16 cellular contexts compared by ENCODE assay signal in the genomic region with DNA sequence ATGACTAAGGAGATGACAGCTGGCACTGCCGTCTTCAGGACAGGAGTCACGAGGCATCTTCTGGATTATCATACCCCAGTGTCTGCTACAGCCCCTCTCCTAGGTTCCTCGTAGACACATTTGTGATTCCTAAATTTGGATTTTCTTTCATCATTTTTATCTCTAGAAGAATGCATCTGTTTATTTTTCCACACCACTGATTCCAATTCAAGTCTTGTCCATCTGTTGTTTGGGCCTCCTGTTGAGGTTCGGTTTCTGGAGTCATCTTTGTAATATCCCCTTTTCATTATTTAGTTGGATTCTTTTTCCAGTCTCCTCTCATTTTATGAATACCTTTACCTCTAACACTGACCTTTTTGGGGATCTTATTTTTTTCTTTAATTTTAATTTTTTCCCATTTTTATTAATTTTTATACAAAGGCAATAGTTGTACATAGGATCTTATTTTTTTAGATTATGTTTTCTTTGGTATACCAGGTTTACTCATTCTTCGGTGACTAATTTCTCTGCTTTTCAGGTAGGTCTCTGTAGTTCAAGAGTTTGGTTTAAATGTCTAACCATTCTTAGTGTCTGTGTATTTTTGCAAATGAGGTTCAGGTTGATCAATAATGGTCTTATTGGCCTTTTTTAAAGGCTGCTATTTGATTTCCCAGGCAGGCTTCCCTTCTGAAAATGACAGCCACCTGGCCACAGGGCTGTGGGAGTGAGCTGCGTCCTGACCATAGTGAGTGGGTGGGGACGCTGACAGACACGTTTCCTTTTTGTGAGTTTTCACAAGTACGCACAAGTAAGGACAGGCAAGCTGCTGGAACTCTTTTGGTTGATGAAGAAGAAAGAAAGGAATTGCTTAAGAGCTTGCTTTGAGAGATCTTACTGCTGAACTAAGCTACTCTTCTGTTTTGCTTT. TPM values are rescaled to one million over a fixed set of nuclear protein-coding genes. Genes with fewer than 3 reads are reported as not detected.
DNase-seq lines count a peak whose midpoint lies in the region; ATAC-seq and TF ChIP-seq lines count a peak whose summit lies in the region.
"Had no signal": no experiment of that assay in that cellular context is flagged by ENCODE, and none has a peak within 500 bp of the region (broad histone marks: within the 10 kb centered on the region; RNA-seq: fewer than 3 reads in every experiment).

No MANE protein-coding gene starts in this region.

- no peaks in the 10 kb centered on the region for H3K9me2 ChIP-seq in MM.1S (replicated peaks; ENCODE audit: insufficient read depth, low read length)

- no peaks in the 10 kb centered on the region for H3K27me3 Mint-ChIP-seq in activated CD4-positive, alpha-beta T cell treated with anti-CD3 and anti-CD28 coated beads for 36 hours
- H3K27me3 Mint-ChIP-seq in activated CD4-positive, alpha-beta T cell treated with anti-CD3 and anti-CD28 coated beads, Interleukin-2, amount 10 ng/mL, durations not matched to agents 24 days and 14 days: no peaks in the 10 kb centered on the region
- no peaks in the 10 kb centered on the region for H3K27me3 Mint-ChIP-seq in memory B cell

- H3K27ac Mint-ChIP-seq in activated CD4-positive, alpha-beta T cell treated with anti-CD3 and anti-CD28 coated beads for 36 hours: no peak overlapping the region
- H3K27ac Mint-ChIP-seq in activated CD4-positive, alpha-beta T cell treated with anti-CD3 and anti-CD28 coated beads, Interleukin-2, amount 10 ng/mL, durations not matched to agents 24 days and 14 days: no peak overlapping the region
- H3K27ac Mint-ChIP-seq in memory B cell: no peak overlapping the region
- H3K27ac Mint-ChIP-seq: activated naive CD4-positive, alpha-beta T cell treated with anti-CD3 and anti-CD28 coated beads for 36 hours had no signal

- DNase-seq in activated CD4-positive, alpha-beta T cell treated with anti-CD3 and anti-CD28 coated beads for 36 hours: peak; percentile 38
- no peak for DNase-seq in activated CD4-positive, alpha-beta T cell treated with anti-CD3 and anti-CD28 coated beads, Interleukin-2, amount 10 ng/mL, durations not matched to agents 24 days and 14 days
- DNase-seq in MM.1S: peak; percentile 21
- DNase-seq in memory B cell (ENCODE audit: low spot score in 2 of 2): no peak
- no peak for DNase-seq in KG1 (lab: John Stamatoyannopoulos, UW)
- DNase-seq: activated naive CD4-positive, alpha-beta T cell treated with anti-CD3 and anti-CD28 coated beads for 36 hours; endodermal cell; NCI-H187; NCI-H748 treated with DMSO at 0.1 percent for 48 hours; posterior cingulate gyrus; T1000; transverse colon had no signal

- peaks cover 14% of the 10 kb centered on the region for H3K4me1 Mint-ChIP-seq in activated CD4-positive, alpha-beta T cell treated with anti-CD3 and anti-CD28 coated beads for 36 hours
- H3K4me1 Mint-ChIP-seq in activated CD4-positive, alpha-beta T cell treated with anti-CD3 and anti-CD28 coated beads, Interleukin-2, amount 10 ng/mL, durations not matched to agents 24 days and 14 days: peaks cover 9% of the 10 kb centered on the region
- H3K4me1 Mint-ChIP-seq in memory B cell: peaks cover 22% of the 10 kb centered on the region

- no peak overlapping the region for H3K4me3 Mint-ChIP-seq in activated CD4-positive, alpha-beta T cell treated with anti-CD3 and anti-CD28 coated beads for 36 hours
- no peak overlapping the region for H3K4me3 Mint-ChIP-seq in activated CD4-positive, alpha-beta T cell treated with anti-CD3 and anti-CD28 coated beads, Interleukin-2, amount 10 ng/mL, durations not matched to agents 24 days and 14 days
- peak overlapping the region; percentile 14 for H3K4me3 Mint-ChIP-seq in memory B cell
- H3K4me3 Mint-ChIP-seq: activated naive CD4-positive, alpha-beta T cell treated with anti-CD3 and anti-CD28 coated beads for 36 hours; endodermal cell had no signal

- no peaks in the 10 kb centered on the region for H4K20me1 ChIP-seq in MM.1S (ENCODE audit: insufficient read depth, low read length)

- H3K4me2 ChIP-seq in MM.1S (ENCODE audit: low read depth, low read length): 0 out of 2 replicates have a peak overlapping the region, but pooled peaks have one; percentile 5
- H3K4me2 ChIP-seq: A549 had no signal

- H3K9me3 Mint-ChIP-seq in activated CD4-positive, alpha-beta T cell treated with anti-CD3 and anti-CD28 coated beads for 36 hours (ENCODE audit: low read depth): no peaks in the 10 kb centered on the region
- H3K9me3 Mint-ChIP-seq in activated CD4-positive, alpha-beta T cell treated with anti-CD3 and anti-CD28 coated beads, Interleukin-2, amount 10 ng/mL, durations not matched to agents 24 days and 14 days: no peaks in the 10 kb centered on the region
- no peaks in the 10 kb centered on the region for H3K9me3 Mint-ChIP-seq in memory B cell
- H3K9me3 Mint-ChIP-seq: activated naive CD4-positive, alpha-beta T cell treated with anti-CD3 and anti-CD28 coated beads for 36 hours; endodermal cell had no signal

- H3K27me3 ChIP-seq in MM.1S (replicated peaks; ENCODE audit: insufficient read depth, low read length): no peaks in the 10 kb centered on the region
- H3K27me3 ChIP-seq: transverse colon had no signal

- no peak overlapping the region for H3K4me3 ChIP-seq in MM.1S (ENCODE audit: low read length)
- H3K4me3 ChIP-seq: A549, transverse colon had no signal

- H3K36me3 Mint-ChIP-seq in activated CD4-positive, alpha-beta T cell treated with anti-CD3 and anti-CD28 coated beads for 36 hours (ENCODE audit: low read depth): peaks cover 15% of the 10 kb centered on the region
- H3K36me3 Mint-ChIP-seq in activated CD4-positive, alpha-beta T cell treated with anti-CD3 and anti-CD28 coated beads, Interleukin-2, amount 10 ng/mL, durations not matched to agents 24 days and 14 days (ENCODE audit: low read depth): peaks cover 6% of the 10 kb centered on the region
- peaks cover 11% of the 10 kb centered on the region for H3K36me3 Mint-ChIP-seq in memory B cell

- CTCF ChIA-PET in activated CD4-positive, alpha-beta T cell treated with anti-CD3 and anti-CD28 coated beads for 36 hours (lab: Charles Lee): interaction anchor here (0.5 to 1.4 kb wide), 4 partner anchors 11 to 476 kb away, joined by 3 to 4 read pairs (median 3); no protein-coding TSS in a partner anchor

- H3K9me3 ChIP-seq in MM.1S (replicated peaks; ENCODE audit: insufficient read depth, low read length): no peaks in the 10 kb centered on the region
- H3K9me3 ChIP-seq: A549, transverse colon had no signal

- no peak for TF ChIP-seq CTCF in MM.1S (IDR thresholded peaks at IDR 0.05; ENCODE audit: low read length)

- H3K36me3 ChIP-seq in MM.1S (replicated peaks; ENCODE audit: insufficient read depth, low read length): no peaks in the 10 kb centered on the region
- H3K36me3 ChIP-seq: transverse colon had no signal

- no peak overlapping the region for H2AFZ ChIP-seq in MM.1S (ENCODE audit: low read length)

- peaks cover 70% of the 10 kb centered on the region for H3K79me2 ChIP-seq in MM.1S (ENCODE audit: low read length)

- H3K9ac ChIP-seq in MM.1S (ENCODE audit: low read length): no peak overlapping the region

- peak; percentile 23 for ATAC-seq in activated CD4-positive, alpha-beta T cell treated with anti-CD3 and anti-CD28 coated beads for 36 hours
- ATAC-seq in GM21360 (IDR thresholded peaks at IDR 0.05; ENCODE audit: unreplicated experiment): peak; percentile 70
- no peak for ATAC-seq in memory B cell (ENCODE audit: low read depth)
- ATAC-seq in GM21825 (IDR thresholded peaks at IDR 0.05; ENCODE audit: unreplicated experiment): no peak
- ATAC-seq in GM19328 (IDR thresholded peaks at IDR 0.05; ENCODE audit: unreplicated experiment): no peak
- ATAC-seq: A549 had no signal

- peaks cover 3% of the 10 kb centered on the region; the same call in 1 of the 2 replicates for H3F3A ChIP-seq in MM.1S (ENCODE audit: insufficient read depth, low read length)

- H3K27ac ChIP-seq in MM.1S (ENCODE audit: low read length): peak overlapping the region; percentile 8; the same call in 1 of the 2 replicates
- H3K27ac ChIP-seq: A549, transverse colon had no signal

- H3K4me1 ChIP-seq in MM.1S (ENCODE audit: low read length): peaks cover 16% of the 10 kb centered on the region
- H3K4me1 ChIP-seq: A549 had no signal

- POLR2A ChIA-PET in activated CD4-positive, alpha-beta T cell treated with anti-CD3 and anti-CD28 coated beads for 36 hours (lab: Charles Lee): no interaction called here

- intact Hi-C loops in activated CD4-positive, alpha-beta T cell treated with anti-CD3 and anti-CD28 coated beads for 36 hours (cut with DNase I, micrococcal nuclease): no loop called here
- intact Hi-C loops in activated CD4-positive, alpha-beta T cell treated with anti-CD3 and anti-CD28 coated beads, Interleukin-2, amount 10 ng/mL, durations not matched to agents 24 days and 14 days (cut with micrococcal nuclease): no loop called here

RNA-seq across cellular contexts. Expression of a gene that starts 34.5 kb away (rescaled TPM):
- total RNA-seq in activated CD4-positive, alpha-beta T cell treated with anti-CD3 and anti-CD28 coated beads for 36 hours: 10 to 100 TPM; 29.0 to 30.7 TPM
- total RNA-seq in activated CD4-positive, alpha-beta T cell treated with anti-CD3 and anti-CD28 coated beads, Interleukin-2, amount 10 ng/mL, durations not matched to agents 24 days and 14 days: 36.5 and 43.1 TPM in 2 replicates

Comparison
In these comparisons a context has a peak if more than half of its experiments do, and no peak if none do; other contexts are left out.
1. DNase-seq: peak in activated CD4-positive, alpha-beta T cell treated with anti-CD3 and anti-CD28 coated beads for 36 hours (single experiment) and MM.1S (single experiment); none in activated CD4-positive, alpha-beta T cell treated with anti-CD3 and anti-CD28 coated beads, Interleukin-2, amount 10 ng/mL, durations not matched to agents 24 days and 14 days (single experiment), memory B cell (0 of 2) and KG1 (single experiment).
2. ATAC-seq: peak in activated CD4-positive, alpha-beta T cell treated with anti-CD3 and anti-CD28 coated beads for 36 hours (single experiment) and GM21360 (single experiment); none in memory B cell (single experiment), GM21825 (single experiment) and GM19328 (single experiment).